Comparison of ENCODE assay signal across 18 cellular contexts in genomic region chr4:128572778-128573241, GRCh38.
A peak's percentile ranks its signal among the peaks of the same experiment; 100 is the strongest.
DNase-seq lines count a peak whose midpoint lies in the region; ATAC-seq, FAIRE-seq and TF ChIP-seq lines count a peak whose summit lies in the region.
"Had no signal": no experiment of that assay in that cellular context is flagged by ENCODE, and none has a peak within 500 bp of the region (broad histone marks: within the 10 kb centered on the region; RNA-seq: fewer than 3 reads in every experiment).

No MANE protein-coding gene starts in this region.

- no peaks in the 10 kb centered on the region for H3K9me3 Mint-ChIP-seq in dendritic cell treated with granulocyte-macrophage colony-stimulating factor and Interleukin-4, amounts not matched to agents 40 ng/mL and 50 ng/mL, for 4 days
- H3K9me3 Mint-ChIP-seq in CD8-positive, alpha-beta T cell: no peaks in the 10 kb centered on the region
- H3K9me3 Mint-ChIP-seq: activated CD8-positive, alpha-beta T cell treated with anti-CD3 and anti-CD28 coated beads for 36 hours; central memory CD8-positive, alpha-beta T cell; immature natural killer cell; natural killer cell had no signal

- H2BK120ac ChIP-seq in neuronal stem cell (ENCODE audit: low read depth, low read length): no peak overlapping the region

- no peak overlapping the region for H2AK5ac ChIP-seq in neuronal stem cell (ENCODE audit: low read depth, low read length)

- H3K79me2 ChIP-seq in HepG2 (ENCODE audit: insufficient read depth, low read length): no peaks in the 10 kb centered on the region

- no peak overlapping the region for H3K4me3 Mint-ChIP-seq in dendritic cell treated with granulocyte-macrophage colony-stimulating factor and Interleukin-4, amounts not matched to agents 40 ng/mL and 50 ng/mL, for 4 days
- H3K4me3 Mint-ChIP-seq in CD8-positive, alpha-beta T cell: no peak overlapping the region
- H3K4me3 Mint-ChIP-seq: activated CD8-positive, alpha-beta T cell treated with anti-CD3 and anti-CD28 coated beads for 36 hours; central memory CD8-positive, alpha-beta T cell; immature natural killer cell; natural killer cell had no signal

- WGBS in right lobe of liver (ENCODE audit: insufficient coverage, low coverage, low lambda C conversion rate, missing lambda C conversion rate): no CpG with 5 or more reads among the region's 3 CpGs
- 27% methylated on average over 3 of the region's 3 CpGs for WGBS in HepG2 (ENCODE audit: low lambda C conversion rate)
- WGBS in neuronal stem cell (ENCODE audit: extremely low coverage in 2 of 2, insufficient read length in 2 of 2, insufficient replicate concordance in 1 of 2), 2 donors: no CpG with 5 or more reads among the region's 3 CpGs

- TF ChIP-seq POLR2A in right lobe of liver (IDR thresholded peaks at IDR 0.05) (no peak), HepG2 (IDR thresholded peaks at IDR 0.05; ENCODE audit: insufficient read depth in 1 of 2, low read depth in 2 of 2, low read length in 2 of 2) (no peak)

- no peak overlapping the region for H4K91ac ChIP-seq in neuronal stem cell (ENCODE audit: low read depth, low read length, poor library complexity)

- H2BK12ac ChIP-seq in neuronal stem cell (ENCODE audit: low read length): no peak overlapping the region

- H3K4me2 ChIP-seq in HepG2 (ENCODE audit: low read depth, low read length) (no peak overlapping the region), neuronal stem cell (ENCODE audit: insufficient read depth, low read length, poor library complexity, severe bottlenecking) (no peak overlapping the region)

- H2AFZ ChIP-seq in HepG2 (ENCODE audit: low read length): no peak overlapping the region
- H2AFZ ChIP-seq in neuronal stem cell (ENCODE audit: low read length): peak overlapping the region; percentile 15

- intact Hi-C loops in right lobe of liver (cut with DNase I): no loop called here
- intact Hi-C loops in HepG2 (cut with micrococcal nuclease; ENCODE audit: unreplicated experiment): loop anchor here (5.0 kb wide), 1 partner anchor 64 kb away; no protein-coding TSS in a partner anchor
- intact Hi-C loops in dendritic cell treated with granulocyte-macrophage colony-stimulating factor and Interleukin-4, amounts not matched to agents 40 ng/mL and 50 ng/mL, for 4 days (cut with micrococcal nuclease): loop anchor here (5.0 kb wide), 1 partner anchor 239 kb away; no protein-coding TSS in a partner anchor
- intact Hi-C loops in CD8-positive, alpha-beta T cell (cut with DNase I, micrococcal nuclease): loop anchor here in 1 of 2 experiments (10.0 kb wide), 1 partner anchor 378 kb away; no protein-coding TSS in a partner anchor

- CTCF ChIA-PET in HepG2 (lab: Yijun Ruan, JAX; ENCODE audit: low intra/inter-chr PET ratio, low total read pairs) (no interaction called here), GM10248 (lab: Yijun Ruan, JAX) (interaction anchor here (1.0 to 5.4 kb wide), 5 partner anchors 10 to 118 kb away, joined by 4 to 60 read pairs (median 17); no protein-coding TSS in a partner anchor)
- CTCF ChIA-PET in CD8-positive, alpha-beta T cell (lab: Charles Lee): no interaction called here

- H2BK5ac ChIP-seq in neuronal stem cell (ENCODE audit: low read length): no peak overlapping the region

- H3K18ac ChIP-seq in neuronal stem cell (ENCODE audit: low read length): peak overlapping the region; percentile 9

- no peak overlapping the region for H2BK15ac ChIP-seq in neuronal stem cell (ENCODE audit: low read length)

- in situ Hi-C loops in HepG2 (cut with HindIII; ENCODE audit: extremely low pct_ligation_motif_present, low pct_unique_long_range_greater_than_20kb): loop anchor here (25.0 kb wide), 2 partner anchors 239 to 386 kb away; partner anchors contain the start of gene JADE1

- H3K4me1 Mint-ChIP-seq in dendritic cell treated with granulocyte-macrophage colony-stimulating factor and Interleukin-4, amounts not matched to agents 40 ng/mL and 50 ng/mL, for 4 days (ENCODE audit: low read depth): peaks cover 51% of the 10 kb centered on the region
- no peaks in the 10 kb centered on the region for H3K4me1 Mint-ChIP-seq in CD8-positive, alpha-beta T cell (ENCODE audit: low read depth)
- H3K4me1 Mint-ChIP-seq: central memory CD8-positive, alpha-beta T cell; immature natural killer cell; natural killer cell had no signal

- BruUV-seq in HepG2 (replicated peaks; lab: Mats Ljungman, UMichigan): no TSS peak

- TF ChIP-seq CTCF in right lobe of liver (IDR thresholded peaks at IDR 0.05): no peak
- TF ChIP-seq CTCF in HepG2 (CRISPR knock-in tag; IDR thresholded peaks at IDR 0.05): no peak
- no peak for TF ChIP-seq CTCF in GM10248 (IDR thresholded peaks at IDR 0.05; ENCODE audit: control extremely low read depth, extremely low read depth, low read depth, missing control alignments)
- no peak for TF ChIP-seq CTCF in CD8-positive, alpha-beta T cell (IDR thresholded peaks at IDR 0.05)

- no peaks in the 10 kb centered on the region for H4K20me1 ChIP-seq in HepG2 (ENCODE audit: insufficient read depth, low read length)

- no peak for FAIRE-seq in HepG2 (lab: Jason Lieb, UNC)
- FAIRE-seq: GM12878 had no signal

- H3K9ac ChIP-seq in HepG2 (ENCODE audit: insufficient read depth, low read depth, low read length): no peak overlapping the region
- H3K9ac ChIP-seq in neuronal stem cell (ENCODE audit: low read depth, low read length, poor library complexity): no peak overlapping the region

- no peak for TF ChIP-seq RAD21 in HepG2 (CRISPR knock-in tag; IDR thresholded peaks at IDR 0.05)

- H3K27ac ChIP-seq in right lobe of liver: peak overlapping the region; percentile 29 to 70 (median 56)
- H3K27ac ChIP-seq in HepG2 (ENCODE audit: extremely low read length, insufficient read depth, low read length): no peak overlapping the region
- H3K27ac ChIP-seq in neuronal stem cell (replicated peaks; ENCODE audit: low read length): no peak overlapping the region
- no peak overlapping the region for H3K27ac ChIP-seq in CD8-positive, alpha-beta T cell (ENCODE audit: low read depth, low read length)

- H3K4me3 ChIP-seq in right lobe of liver (no peak overlapping the region), HepG2 (replicated peaks in 1 of 3; ENCODE audit: insufficient read depth in 1 of 3, low read depth in 2 of 3, low read length in 3 of 3) (no peak overlapping the region), neuronal stem cell (ENCODE audit: low read length in 2 of 2) (no peak overlapping the region)
- no peak overlapping the region for H3K4me3 ChIP-seq in CD8-positive, alpha-beta T cell (ENCODE audit: low read depth, low read length)
- H3K4me3 ChIP-seq: GM12878 had no signal

- no peak overlapping the region for H4K8ac ChIP-seq in neuronal stem cell (ENCODE audit: low read depth, low read length)

- H3K27me3 Mint-ChIP-seq in dendritic cell treated with granulocyte-macrophage colony-stimulating factor and Interleukin-4, amounts not matched to agents 40 ng/mL and 50 ng/mL, for 4 days: no peaks in the 10 kb centered on the region
- H3K27me3 Mint-ChIP-seq in CD8-positive, alpha-beta T cell (ENCODE audit: low read depth): peaks cover 9% of the 10 kb centered on the region
- H3K27me3 Mint-ChIP-seq: central memory CD8-positive, alpha-beta T cell had no signal

- ATAC-seq in right lobe of liver: no peak
- ATAC-seq in HepG2: no peak
- no peak for ATAC-seq in CD8-positive, alpha-beta T cell
- ATAC-seq in HG03159 (IDR thresholded peaks at IDR 0.05; ENCODE audit: unreplicated experiment): no peak
- no peak for ATAC-seq in GM18867 (IDR thresholded peaks at IDR 0.05; ENCODE audit: unreplicated experiment)
- ATAC-seq: activated CD8-positive, alpha-beta T cell treated with anti-CD3 and anti-CD28 coated beads for 36 hours; GM12878; natural killer cell had no signal

- DNase-seq in right lobe of liver (no peak), HepG2 (ENCODE audit: low spot score) (no peak), neuronal stem cell (ENCODE audit: low spot score) (no peak), GM10248 (ENCODE audit: extremely low spot score) (no peak)
- DNase-seq in CD8-positive, alpha-beta T cell: no peak
- DNase-seq: activated CD8-positive, alpha-beta T cell treated with anti-CD3 and anti-CD28 coated beads for 36 hours; DMS79; GOT3; immature natural killer cell; natural killer cell; NCI-H2227 treated with DMSO at 0.1 percent for 48 hours; OCI-M1; T-helper 9 cell had no signal

- H3K27me3 ChIP-seq in right lobe of liver: no peaks in the 10 kb centered on the region
- no peaks in the 10 kb centered on the region; a peak in 1 of 5 replicates for H3K27me3 ChIP-seq in HepG2 (ENCODE audit: control insufficient read depth in 1 of 2, insufficient read depth in 2 of 2, low read length in 2 of 2)
- no peaks in the 10 kb centered on the region for H3K27me3 ChIP-seq in neuronal stem cell (ENCODE audit: control insufficient read depth in 3 of 3, insufficient read depth in 3 of 3, low read depth in 1 of 3, low read length in 3 of 3)
- no peaks in the 10 kb centered on the region for H3K27me3 ChIP-seq in CD8-positive, alpha-beta T cell (ENCODE audit: insufficient read depth, low read length)

- H3K4me1 ChIP-seq in right lobe of liver (peaks cover 0 to 15% (median 5%) of the 10 kb centered on the region in 4 donors), HepG2 (ENCODE audit: insufficient read depth, low read length) (peaks cover 21% of the 10 kb centered on the region), neuronal stem cell (ENCODE audit: control insufficient read depth in 2 of 2, insufficient read depth in 1 of 2, low read depth in 1 of 2, low read length in 2 of 2) (peaks cover 5 to 11% of the 10 kb centered on the region in 2 donors)
- H3K4me1 ChIP-seq in CD8-positive, alpha-beta T cell (ENCODE audit: insufficient read depth, low read length): no peaks in the 10 kb centered on the region

- H3K36me3 ChIP-seq in right lobe of liver: no peaks in the 10 kb centered on the region
- H3K36me3 ChIP-seq in HepG2 (replicated peaks in 1 of 2; ENCODE audit: control insufficient read depth in 1 of 2, insufficient read depth in 2 of 2, low read length in 2 of 2): no peaks in the 10 kb centered on the region
- no peaks in the 10 kb centered on the region for H3K36me3 ChIP-seq in neuronal stem cell (replicated peaks in 1 of 2; ENCODE audit: control insufficient read depth in 2 of 2, insufficient read depth in 2 of 2, low read length in 2 of 2)
- no peaks in the 10 kb centered on the region for H3K36me3 ChIP-seq in CD8-positive, alpha-beta T cell (ENCODE audit: insufficient read depth, low read length)

- POLR2A ChIA-PET in HepG2 (lab: Yijun Ruan, JAX): no interaction called here
- POLR2A ChIA-PET in GM10248 (lab: Yijun Ruan, JAX): no interaction called here
- POLR2A ChIA-PET in CD8-positive, alpha-beta T cell (lab: Charles Lee): no interaction called here

- H3K36me3 Mint-ChIP-seq in dendritic cell treated with granulocyte-macrophage colony-stimulating factor and Interleukin-4, amounts not matched to agents 40 ng/mL and 50 ng/mL, for 4 days (ENCODE audit: low read depth): no peaks in the 10 kb centered on the region
- H3K36me3 Mint-ChIP-seq in CD8-positive, alpha-beta T cell: no peaks in the 10 kb centered on the region
- H3K36me3 Mint-ChIP-seq: immature natural killer cell, natural killer cell had no signal

- no peaks in the 10 kb centered on the region for H3K9me3 ChIP-seq in right lobe of liver
- no peaks in the 10 kb centered on the region for H3K9me3 ChIP-seq in HepG2 (ENCODE audit: low read length)
- H3K9me3 ChIP-seq in neuronal stem cell (replicated peaks in 1 of 2; ENCODE audit: control insufficient read depth in 2 of 2, insufficient read depth in 1 of 2, low read depth in 1 of 2, low read length in 2 of 2): no peaks in the 10 kb centered on the region
- H3K9me3 ChIP-seq in CD8-positive, alpha-beta T cell (ENCODE audit: low read length): no peaks in the 10 kb centered on the region

- no peak for TF ChIP-seq EP300 in HepG2 (IDR thresholded peaks at IDR 0.05; ENCODE audit: low read depth in 2 of 2, low read length in 2 of 2)
- TF ChIP-seq EP300 in HepG2 (CRISPR knock-in tag; IDR thresholded peaks at IDR 0.05; ENCODE audit: borderline replicate concordance): no peak

- peak overlapping the region; percentile 81 for H3K27ac Mint-ChIP-seq in dendritic cell treated with granulocyte-macrophage colony-stimulating factor and Interleukin-4, amounts not matched to agents 40 ng/mL and 50 ng/mL, for 4 days
- no peak overlapping the region for H3K27ac Mint-ChIP-seq in CD8-positive, alpha-beta T cell
- H3K27ac Mint-ChIP-seq: activated CD8-positive, alpha-beta T cell treated with anti-CD3 and anti-CD28 coated beads for 36 hours; immature natural killer cell; natural killer cell had no signal

- no peak overlapping the region for H3K23ac ChIP-seq in neuronal stem cell (ENCODE audit: low read depth, low read length, poor library complexity)

- H3K4ac ChIP-seq in neuronal stem cell (ENCODE audit: low read length): no peak overlapping the region

- H3K14ac ChIP-seq in neuronal stem cell (ENCODE audit: low read length): no peak overlapping the region

- H3K79me1 ChIP-seq in neuronal stem cell (ENCODE audit: low read depth, low read length): no peaks in the 10 kb centered on the region

Comparison
In these comparisons a context has a peak if more than half of its experiments do, and no peak if none do; other contexts are left out.
1. H3K27ac ChIP-seq: peak in right lobe of liver (3 of 3); none in HepG2 (single experiment), neuronal stem cell (single experiment) and CD8-positive, alpha-beta T cell (single experiment).
2. intact Hi-C loops: an anchor here in HepG2 (5.0 kb wide) and dendritic cell treated with granulocyte-macrophage colony-stimulating factor and Interleukin-4, amounts not matched to agents 40 ng/mL and 50 ng/mL, for 4 days (5.0 kb wide); none called in right lobe of liver.